Comparison of ENCODE assay signal across 8 cellular contexts in genomic region chr19:2702170-2703076, GRCh38. TPM values are rescaled to one million over a fixed set of nuclear protein-coding genes. Genes with fewer than 3 reads are reported as not detected.
A peak's percentile ranks its signal among the peaks of the same experiment; 100 is the strongest.
DNase-seq lines count a peak whose midpoint lies in the region; ATAC-seq and TF ChIP-seq lines count a peak whose summit lies in the region.

Gene GNG7 (minus strand): TSS chr19:2702694. CDS start chr19:2520688, 182,006 bp downstream.

- no peak within 1 kb of the TSS for H3K27ac Mint-ChIP-seq in activated CD4-positive, alpha-beta memory T cell treated with anti-CD3 and anti-CD28 coated beads, Interleukin-2, amount 10 ng/mL, durations not matched to agents 7 days and 5 days

- H3K9me3 Mint-ChIP-seq in activated CD4-positive, alpha-beta memory T cell treated with anti-CD3 and anti-CD28 coated beads, Interleukin-2, amount 10 ng/mL, durations not matched to agents 7 days and 5 days: no peaks in the 10 kb centered on the region

- peak within 1 kb of the TSS; percentile 34 to 60 (median 50) for H3K4me3 ChIP-seq in right lobe of liver

- no peak within 1 kb of the TSS for H3K4me3 Mint-ChIP-seq in activated CD4-positive, alpha-beta memory T cell treated with anti-CD3 and anti-CD28 coated beads, Interleukin-2, amount 10 ng/mL, durations not matched to agents 7 days and 5 days

- TF ChIP-seq POLR2A in right lobe of liver (IDR thresholded peaks at IDR 0.05): peak; percentile 67

- 2% methylated on average over 15 of the region's 77 CpGs for WGBS in right lobe of liver (ENCODE audit: insufficient coverage, low coverage, low lambda C conversion rate, missing lambda C conversion rate)

- DNase-seq in NCI-H446 (lab: John Stamatoyannopoulos, UW) (peak; percentile 67 to 94), dermis microvascular lymphatic vessel endothelial cell (ENCODE audit: low read depth in 2 of 2) (peak; percentile 45 to 86), right lobe of liver (peak; percentile 96 to 97 (median 97))
- peak; percentile 92 for DNase-seq in activated CD4-positive, alpha-beta memory T cell treated with anti-CD3 and anti-CD28 coated beads, Interleukin-2, amount 10 ng/mL, durations not matched to agents 7 days and 5 days
- peak; percentile 93 to 98 for DNase-seq in stimulated activated CD4-positive, alpha-beta T cell treated with anti-CD3 and anti-CD28 coated beads, Interleukin-2, amount 100 ng/mL, for 48 hours

- no peaks in the 10 kb centered on the region for H3K36me3 ChIP-seq in right lobe of liver

- intact Hi-C loops in right lobe of liver (cut with DNase I): no loop called here

- ATAC-seq in GM18498 (IDR thresholded peaks at IDR 0.05; ENCODE audit: unreplicated experiment) (peak; percentile 87), HG02852 (IDR thresholded peaks at IDR 0.05; ENCODE audit: unreplicated experiment) (peak; percentile 56), right lobe of liver (peak; percentile 100), GM21447 (IDR thresholded peaks at IDR 0.05; ENCODE audit: unreplicated experiment) (no peak)

- H3K27me3 Mint-ChIP-seq in activated CD4-positive, alpha-beta memory T cell treated with anti-CD3 and anti-CD28 coated beads, Interleukin-2, amount 10 ng/mL, durations not matched to agents 7 days and 5 days: peaks cover 7% of the 10 kb centered on the region

- no peak within 1 kb of the TSS for H3K27ac ChIP-seq in right lobe of liver

- H3K4me1 Mint-ChIP-seq in activated CD4-positive, alpha-beta memory T cell treated with anti-CD3 and anti-CD28 coated beads, Interleukin-2, amount 10 ng/mL, durations not matched to agents 7 days and 5 days: peaks cover 10% of the 10 kb centered on the region

- POLR2A ChIA-PET in activated CD4-positive, alpha-beta memory T cell treated with anti-CD3 and anti-CD28 coated beads, Interleukin-2, amount 10 ng/mL, durations not matched to agents 7 days and 5 days (lab: Charles Lee): no interaction called here

- no peak for TF ChIP-seq CTCF in right lobe of liver (IDR thresholded peaks at IDR 0.05)

- CTCF ChIA-PET in activated CD4-positive, alpha-beta memory T cell treated with anti-CD3 and anti-CD28 coated beads, Interleukin-2, amount 10 ng/mL, durations not matched to agents 7 days and 5 days (lab: Charles Lee): interaction anchor here (1.2 kb wide), 1 partner anchor 54 kb away, joined by 4 read pairs; no protein-coding TSS in a partner anchor

- peaks cover 0 to 3% (median 0%) of the 10 kb centered on the region in 4 donors for H3K4me1 ChIP-seq in right lobe of liver

- no peaks in the 10 kb centered on the region for H3K36me3 Mint-ChIP-seq in activated CD4-positive, alpha-beta memory T cell treated with anti-CD3 and anti-CD28 coated beads, Interleukin-2, amount 10 ng/mL, durations not matched to agents 7 days and 5 days (ENCODE audit: low read depth)

- no peaks in the 10 kb centered on the region for H3K27me3 ChIP-seq in right lobe of liver

- no peaks in the 10 kb centered on the region for H3K9me3 ChIP-seq in right lobe of liver

RNA-seq across cellular contexts. Expression of gene GNG7, which starts in this region (rescaled TPM):
- total RNA-seq in activated CD4-positive, alpha-beta memory T cell treated with anti-CD3 and anti-CD28 coated beads, Interleukin-2, amount 10 ng/mL, durations not matched to agents 7 days and 5 days: under 1 TPM; 0.25 to 0.40 TPM
- total RNA-seq in dermis microvascular lymphatic vessel endothelial cell: 0.64 and 1.1 TPM in 2 replicates
- 1 to 10 TPM; 1.3 to 3.7 (median 2.3) TPM for total RNA-seq in right lobe of liver

Comparison
In these comparisons a context has a peak if more than half of its experiments do, and no peak if none do; other contexts are left out.
1. Peak in DNase-seq in activated CD4-positive, alpha-beta memory T cell treated with anti-CD3 and anti-CD28 coated beads, Interleukin-2, amount 10 ng/mL, durations not matched to agents 7 days and 5 days; RNA of the gene not detected or under 1 TPM.